In the genomic region with DNA sequence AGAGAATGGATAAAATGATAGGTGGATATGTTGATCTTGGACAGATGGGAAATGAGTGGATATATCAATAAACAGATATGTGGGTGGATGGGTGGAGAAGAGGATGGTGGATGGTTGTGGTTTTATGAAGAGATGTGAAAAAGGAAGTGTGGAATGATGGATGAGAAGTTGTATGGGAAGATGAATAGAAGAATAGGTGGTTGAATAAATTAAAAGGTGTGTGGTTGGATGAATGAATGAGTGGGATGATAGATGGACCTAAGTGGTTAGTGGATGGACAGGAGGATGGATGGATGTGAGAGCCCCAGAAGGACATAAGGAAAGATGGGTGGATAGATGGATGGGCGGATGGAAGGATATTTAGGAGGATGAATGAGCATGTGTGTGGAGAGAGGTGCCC, we compare ENCODE assay signal across 10 cellular contexts. TPM values are rescaled to one million over a fixed set of nuclear protein-coding genes. Genes with fewer than 3 reads are reported as not detected.
DNase-seq lines count a peak whose midpoint lies in the region; ATAC-seq and TF ChIP-seq lines count a peak whose summit lies in the region.
"Had no signal": no experiment of that assay in that cellular context is flagged by ENCODE, and none has a peak within 500 bp of the region (broad histone marks: within the 10 kb centered on the region; RNA-seq: fewer than 3 reads in every experiment).

No MANE protein-coding gene starts in this region.

- H3K9ac ChIP-seq in HUES6 (ENCODE audit: low read length), result no peak overlapping the region

- TF ChIP-seq POLR2A in breast epithelium (IDR thresholded peaks at IDR 0.05) (no peak), upper lobe of left lung (IDR thresholded peaks at IDR 0.05) (no peak)

- WGBS in upper lobe of left lung, 2 donors, result 86 to 93% methylated on average over 1 of the region's 1 CpG

- peaks cover 6 to 9% (median 7%) of the 10 kb centered on the region in 3 donors for H3K36me3 Mint-ChIP-seq in naive thymus-derived CD8-positive, alpha-beta T cell

- H3K27ac ChIP-seq in HUES6 (ENCODE audit: low read depth, low read length) (no peak overlapping the region), breast epithelium (peak overlapping the region; percentile 92 to 96), upper lobe of left lung (peak overlapping the region in 2 of 4 donors; percentile 93 to 99)

- POLR2A ChIA-PET in naive thymus-derived CD8-positive, alpha-beta T cell (lab: Charles Lee), result interaction anchor here (0.7 to 6.9 kb wide), 11 partner anchors 12 to 168 kb away, joined by 3 to 163 read pairs (median 11); no protein-coding TSS in a partner anchor

- intact Hi-C loops in breast epithelium (cut with DNase I; ENCODE audit: low total_unique reads), result no loop called here

- H3K4me1 Mint-ChIP-seq in naive thymus-derived CD8-positive, alpha-beta T cell, result peaks cover 23 to 53% (median 45%) of the 10 kb centered on the region in 4 donors

- H3K27me3 Mint-ChIP-seq in naive thymus-derived CD8-positive, alpha-beta T cell, result peaks cover 0 to 2% (median 0%) of the 10 kb centered on the region in 5 donors

- peak overlapping the region; percentile 86 to 100 (median 97) for H3K4me3 Mint-ChIP-seq in naive thymus-derived CD8-positive, alpha-beta T cell

- H3K4me3 ChIP-seq in AG10803 (ENCODE audit: low read length) (peak overlapping the region; percentile 100), HUES6 (ENCODE audit: low read depth, low read length) (peak overlapping the region; percentile 79; the same call in 1 of the 2 replicates), breast epithelium (peak overlapping the region in 2 of 3 donors; percentile 67 to 92), upper lobe of left lung (peak overlapping the region in 1 of 4 donors; percentile 84)

- H3K27ac Mint-ChIP-seq in naive thymus-derived CD8-positive, alpha-beta T cell, result peak overlapping the region; percentile 92 to 99 (median 96)

- H3K27me3 ChIP-seq in HUES6 (ENCODE audit: control insufficient read depth, insufficient read depth, low read length) (peaks cover 39% of the 10 kb centered on the region), breast epithelium (no peaks in the 10 kb centered on the region), upper lobe of left lung (no peaks in the 10 kb centered on the region)
- H3K27me3 ChIP-seq: thyroid gland had no signal

- H3K9me3 Mint-ChIP-seq in naive thymus-derived CD8-positive, alpha-beta T cell, result peaks cover 0 to 3% (median 0%) of the 10 kb centered on the region in 9 donors

- ATAC-seq in naive thymus-derived CD8-positive, alpha-beta T cell, result no peak
- ATAC-seq in upper lobe of left lung (ENCODE audit: low FRiP score in 2 of 2) (no peak), HG03342 (IDR thresholded peaks at IDR 0.05; ENCODE audit: unreplicated experiment) (no peak), HG02759 (IDR thresholded peaks at IDR 0.05; ENCODE audit: unreplicated experiment) (no peak)

- H3K36me3 ChIP-seq in HUES6 (ENCODE audit: control insufficient read depth, insufficient read depth, low read length), result no peaks in the 10 kb centered on the region
- H3K36me3 ChIP-seq in breast epithelium, result no peaks in the 10 kb centered on the region
- no peaks in the 10 kb centered on the region for H3K36me3 ChIP-seq in upper lobe of left lung
- H3K36me3 ChIP-seq: thyroid gland had no signal

- peaks cover 8% of the 10 kb centered on the region for H3K4me1 ChIP-seq in HUES6 (ENCODE audit: control insufficient read depth, insufficient read depth, low read length)
- peaks cover 0 to 11% of the 10 kb centered on the region in 2 donors for H3K4me1 ChIP-seq in breast epithelium
- peaks cover 15 to 35% (median 25%) of the 10 kb centered on the region in 4 donors for H3K4me1 ChIP-seq in upper lobe of left lung

- no peak for DNase-seq in AG10803 (ENCODE audit: low read depth)
- DNase-seq in breast epithelium (ENCODE audit: low spot score in 2 of 2), result no peak
- no peak for DNase-seq in naive thymus-derived CD8-positive, alpha-beta T cell
- DNase-seq in upper lobe of left lung, result no peak
- no peak for DNase-seq in kidney tubule cell (ENCODE audit: low spot score)
- DNase-seq: NCI-H2029 treated with DMSO at 0.1 percent for 48 hours had no signal

- TF ChIP-seq EP300 in upper lobe of left lung (IDR thresholded peaks at IDR 0.05), result no peak

- H3K9me3 ChIP-seq in HUES6 (ENCODE audit: control insufficient read depth, insufficient read depth, low read depth, low read length), result no peaks in the 10 kb centered on the region
- no peaks in the 10 kb centered on the region for H3K9me3 ChIP-seq in breast epithelium
- H3K9me3 ChIP-seq in upper lobe of left lung, result no peaks in the 10 kb centered on the region
- H3K9me3 ChIP-seq: thyroid gland had no signal

- no peak for TF ChIP-seq CTCF in AG10803 (conservative IDR thresholded peaks at IDR 0.05; ENCODE audit: low read length)
- TF ChIP-seq CTCF in breast epithelium (IDR thresholded peaks at IDR 0.05), result no peak
- no peak for TF ChIP-seq CTCF in upper lobe of left lung (IDR thresholded peaks at IDR 0.05)

RNA-seq across cellular contexts. Expression of a gene that starts 0.9 kb away (rescaled TPM):
- total RNA-seq in breast epithelium (100 to 1,000 TPM; 255 to 348 (median 269) TPM), upper lobe of left lung (100 to 1,000 TPM; 454 to 696 (median 551) TPM)
- 100 to 1,000 TPM; 650 to 703 TPM for total RNA-seq in naive thymus-derived CD8-positive, alpha-beta T cell
- 100 to 1,000 TPM; 291 TPM for polyA plus RNA-seq in naive thymus-derived CD8-positive, alpha-beta T cell
